In genomic region chr11:73524774-73525173, GRCh38 we compare ENCODE assay signal across 9 cellular contexts.
"Had no signal": no experiment of that assay in that cellular context is flagged by ENCODE, and none has a peak within 500 bp of the region (broad histone marks: within the 10 kb centered on the region; RNA-seq: fewer than 3 reads in every experiment).

No MANE protein-coding gene starts in this region.

- H3K9ac ChIP-seq: GM23248 had no signal

- H3K36me3 ChIP-seq: HAP-1 had no signal

- ATAC-seq: HCT116 had no signal

- H3K4me3 ChIP-seq: GM23248, HAP-1 had no signal

- DNase-seq: GM23248, GOT3, H7, HFFc6, IMR-90, KBM-7 had no signal

- H2AFZ ChIP-seq: GM23248 had no signal

- H3K27ac ChIP-seq: GM23248, HL-60 had no signal

- H3K4me3 Mint-ChIP-seq: HFFc6 had no signal

- H3K27ac Mint-ChIP-seq: HFFc6 had no signal

- H3K9me3 ChIP-seq: HAP-1 had no signal

- H3K9me3 Mint-ChIP-seq: HFFc6 had no signal
